ENCODE assay signal across 7 cellular contexts in the genomic region with DNA sequence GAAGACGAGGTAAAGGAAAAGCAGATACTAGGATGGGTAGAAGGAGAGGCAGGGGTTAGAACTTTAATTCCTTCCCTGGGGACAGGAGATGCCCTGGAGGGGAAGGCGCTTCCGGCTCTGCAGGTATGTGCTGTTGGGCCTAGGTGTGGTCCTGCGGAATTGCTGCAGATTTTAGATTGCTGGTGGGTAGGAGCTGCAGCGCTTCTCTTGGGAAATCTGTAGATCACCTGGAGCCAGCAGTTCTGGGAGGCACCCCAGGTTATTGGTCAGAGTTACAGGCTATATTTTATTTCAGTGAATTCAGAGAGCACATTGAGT. TPM values are rescaled to one million over a fixed set of nuclear protein-coding genes. Genes with fewer than 3 reads are reported as not detected.
DNase-seq lines count a peak whose midpoint lies in the region; ATAC-seq, FAIRE-seq and TF ChIP-seq lines count a peak whose summit lies in the region.

No MANE protein-coding gene starts in this region.

- H4K20me1 ChIP-seq in GM12878 (ENCODE audit: control insufficient read depth, insufficient read depth): no peaks in the 10 kb centered on the region

- TF ChIP-seq POLR2A in GM12878 (IDR thresholded peaks at IDR 0.05; ENCODE audit: low read depth, low read length): no peak

- CTCF ChIA-PET in GM12878 (lab: Yijun Ruan, JAX): interaction anchor here (0.8 to 1.4 kb wide), 2 partner anchors 9 to 13 kb away, joined by 3 read pairs; no protein-coding TSS in a partner anchor

- peak overlapping the region; percentile 73 for H3K9ac ChIP-seq in HUES6 (ENCODE audit: low read length)
- peak overlapping the region; percentile 72; the same call in 1 of the 2 replicates for H3K9ac ChIP-seq in GM12878 (ENCODE audit: control insufficient read depth, insufficient read depth, low read length)

- H3K4me2 ChIP-seq in GM12878 (ENCODE audit: control insufficient read depth, insufficient read depth): peak overlapping the region; percentile 94

- SMC1A ChIA-PET in GM12878 (lab: Charles Lee; ENCODE audit: uncharacterized antibody, unreplicated experiment): interaction anchor here (1.0 to 1.8 kb wide), 4 partner anchors 15 to 65 kb away, joined by 3 to 5 read pairs (median 4); no protein-coding TSS in a partner anchor

- H3K27me3 ChIP-seq in HUES6 (ENCODE audit: control insufficient read depth, insufficient read depth, low read length): no peaks in the 10 kb centered on the region
- no peaks in the 10 kb centered on the region for H3K27me3 ChIP-seq in GM12878 (replicated peaks in 1 of 2; ENCODE audit: control insufficient read depth in 2 of 2, insufficient read depth in 2 of 2, low read length in 1 of 2)
- H3K27me3 ChIP-seq in kidney epithelial cell (ENCODE audit: control insufficient read depth, insufficient read depth, low read length): no peaks in the 10 kb centered on the region
- no peaks in the 10 kb centered on the region for H3K27me3 ChIP-seq in thoracic aorta (replicated peaks; ENCODE audit: insufficient read depth)

- peaks cover 6% of the 10 kb centered on the region for H3K79me2 ChIP-seq in GM12878 (ENCODE audit: control insufficient read depth, insufficient read depth, low read length)

- peaks cover 24% of the 10 kb centered on the region for H3K4me1 ChIP-seq in HUES6 (ENCODE audit: control insufficient read depth, insufficient read depth, low read length)
- peaks cover 20% of the 10 kb centered on the region for H3K4me1 ChIP-seq in GM12878 (ENCODE audit: control insufficient read depth, insufficient read depth, low read length)
- peaks cover 26 to 43% of the 10 kb centered on the region in 2 donors for H3K4me1 ChIP-seq in thoracic aorta (ENCODE audit: control insufficient read depth in 1 of 2, low read depth in 2 of 2)

- intact Hi-C loops in GM12878 (cut with micrococcal nuclease; ENCODE audit: unreplicated experiment): loop anchor here (5.0 kb wide), 1 partner anchor 65 kb away; a partner anchor contains a TSS

- no peaks in the 10 kb centered on the region for H3K36me3 ChIP-seq in HUES6 (ENCODE audit: control insufficient read depth, insufficient read depth, low read length)
- H3K36me3 ChIP-seq in GM12878 (ENCODE audit: control insufficient read depth in 2 of 2, insufficient read depth in 2 of 2, low read length in 1 of 2): no peaks in the 10 kb centered on the region
- no peaks in the 10 kb centered on the region for H3K36me3 ChIP-seq in kidney epithelial cell (ENCODE audit: control insufficient read depth, insufficient read depth, low read length)
- no peaks in the 10 kb centered on the region for H3K36me3 ChIP-seq in thoracic aorta

- in situ Hi-C loops in GM12878 (cut with MboI): no loop called here

- DNase-seq in GM12878 (ENCODE audit: low read depth, low spot score) (no peak), kidney epithelial cell (ENCODE audit: low read depth) (no peak), thoracic aorta (ENCODE audit: low spot score) (no peak), LoVo (ENCODE audit: low spot score) (no peak)
- no peak for DNase-seq in activated T-cell treated with anti-CD3 and anti-CD28 coated beads, Interleukin-2, amount 50 U/mL, for 1 hour

- no peak for FAIRE-seq in GM12878 (lab: Jason Lieb, UNC)

- BruUV-seq in GM12878 (replicated peaks; lab: Mats Ljungman, UMichigan): TSS peak; percentile 54

- TF ChIP-seq RAD21 in GM12878 (IDR thresholded peaks at IDR 0.05; ENCODE audit: insufficient read depth, low read depth, low read length): no peak

- no peak for TF ChIP-seq CTCF in GM12878 (IDR thresholded peaks at IDR 0.05 in 2 of 3, conservative IDR thresholded peaks at IDR 0.05 in 1 of 3; ENCODE audit: control insufficient read depth in 2 of 3, extremely low read depth in 1 of 3, insufficient read depth in 1 of 3, low read depth in 3 of 3, low read length in 3 of 3)
- TF ChIP-seq CTCF in kidney epithelial cell (IDR thresholded peaks at IDR 0.05; ENCODE audit: insufficient read depth, low read length, poor library complexity, severe bottlenecking): no peak
- no peak for TF ChIP-seq CTCF in thoracic aorta (IDR thresholded peaks at IDR 0.05)

- TF ChIP-seq EP300 in GM12878 (IDR thresholded peaks at IDR 0.05; ENCODE audit: borderline replicate concordance in 1 of 2, control insufficient read depth in 1 of 2, low read depth in 2 of 2, low read length in 2 of 2): no peak

- ATAC-seq in GM12878 (no peak), thoracic aorta (ENCODE audit: insufficient number of reproducible peaks, low FRiP score, low read depth) (no peak), HG02678 (IDR thresholded peaks at IDR 0.05; ENCODE audit: unreplicated experiment) (no peak)

- no peak overlapping the region for H3K27ac ChIP-seq in HUES6 (ENCODE audit: low read depth, low read length)
- no peak overlapping the region for H3K27ac ChIP-seq in GM12878 (ENCODE audit: control insufficient read depth, insufficient read depth)
- H3K27ac ChIP-seq in thoracic aorta: peak overlapping the region; percentile 80 to 89

- RAD21 ChIA-PET in GM12878 (lab: Charles Lee; ENCODE audit: unreplicated experiment): interaction anchor here (1.7 to 2.3 kb wide), 2 partner anchors 14 to 66 kb away, joined by 4 to 8 read pairs; a partner anchor contains a TSS

- peak overlapping the region; percentile 99; the same call in 1 of the 2 replicates for H2AFZ ChIP-seq in GM12878 (ENCODE audit: control insufficient read depth, low read depth, low read length)

- H3K4me3 ChIP-seq in HUES6 (ENCODE audit: low read depth, low read length) (peak overlapping the region; percentile 74), GM12878 (peak overlapping the region; percentile 87), kidney epithelial cell (ENCODE audit: low read depth, low read length) (peak overlapping the region; percentile 99), thoracic aorta (peak overlapping the region; percentile 89)

- no peaks in the 10 kb centered on the region for H3K9me3 ChIP-seq in HUES6 (ENCODE audit: control insufficient read depth, insufficient read depth, low read depth, low read length)
- H3K9me3 ChIP-seq in GM12878 (replicated peaks; ENCODE audit: control insufficient read depth, insufficient read depth, low read length): no peaks in the 10 kb centered on the region
- H3K9me3 ChIP-seq in thoracic aorta: no peaks in the 10 kb centered on the region

- WGBS in GM12878 (ENCODE audit: insufficient coverage, insufficient replicate concordance, low lambda C conversion rate, missing lambda C conversion rate): 45% methylated on average over 5 of the region's 5 CpGs

- POLR2A ChIA-PET in GM12878 (lab: Charles Lee): interaction anchor here (0.7 kb wide), 1 partner anchor 23 kb away, joined by 3 read pairs; no protein-coding TSS in a partner anchor

TF ChIP-seq in GM12878, 131 proteins besides CTCF, POLR2A, EP300 and RAD21:
- TF ChIP-seq CBFB (IDR thresholded peaks at IDR 0.05; ENCODE audit: low read depth): no peak
- 0 out of 2 replicates have a peak, but pooled peaks have one; percentile 2 for TF ChIP-seq IKZF1 (conservative IDR thresholded peaks at IDR 0.05)

RNA-seq across cellular contexts. Expression of a gene that starts 1.1 kb away (rescaled TPM):
- 25.0 and 25.3 TPM in 2 replicates for total RNA-seq in GM12878 (2013; cell fraction: nucleolus; rRNA removed)
- total RNA-seq in GM12878 (2014; rRNA removed): 55.3 and 63.2 TPM in 2 replicates
- 38.0 and 44.9 TPM in 2 replicates for total RNA-seq in GM12878 (2014; rRNA removed; fragmentation: Illumina TruSeq; extraction: Trizol)
- total RNA-seq in GM12878 (2021): 37.3 and 41.4 TPM in 2 replicates
- polyA plus RNA-seq in GM12878 (2011; ENCODE audit: low read depth): 84.8 TPM
- polyA plus RNA-seq in GM12878 (2011; rRNA removed): 58.9 and 64.9 TPM in 2 replicates
- polyA plus RNA-seq in GM12878 (2011; cell fraction: cytosol; rRNA removed): 68.7 and 81.4 TPM in 2 replicates
- polyA plus RNA-seq in GM12878 (2011; cell fraction: nucleus; rRNA removed): 52.0 and 106 TPM in 2 replicates
- polyA plus RNA-seq in GM12878 (2012): 60.0 and 63.1 TPM in 2 replicates
- 41.0 and 45.6 TPM in 2 replicates for polyA plus RNA-seq in GM12878 (2014; fragmentation: Illumina TruSeq; extraction: Trizol)
- polyA plus RNA-seq in GM12878 (2014; fragmentation: Nextera tagmentation; extraction: Ambion mirVana): 100 to 1,000 TPM; 137 to 145 TPM
- 60.3 and 72.6 TPM in 2 replicates for polyA plus RNA-seq in GM12878 (2014; rRNA removed)
- polyA plus RNA-seq in GM12878 (2016; fragmentation: Nextera tagmentation; extraction: Ambion mirVana): 100 to 1,000 TPM; 105 to 120 TPM
- polyA minus RNA-seq in GM12878 (2011; rRNA and poly(A)+ RNA removed): 21.4 and 31.2 TPM in 2 replicates
- polyA minus RNA-seq in GM12878 (2011; cell fraction: cytosol; rRNA and poly(A)+ RNA removed): 15.9 and 19.5 TPM in 2 replicates
- 10.3 and 16.4 TPM in 2 replicates for polyA minus RNA-seq in GM12878 (2011; cell fraction: nucleus; rRNA and poly(A)+ RNA removed)
- 122 and 150 TPM in 2 replicates for total RNA-seq in kidney epithelial cell
- total RNA-seq in thoracic aorta: 100 to 1,000 TPM; 160 to 252 TPM

Comparison
In these comparisons a context has a peak if more than half of its experiments do, and no peak if none do; other contexts are left out.
1. H3K27ac ChIP-seq: peak in thoracic aorta (2 of 2); none in HUES6 (single experiment) and GM12878 (single experiment).
2. Peak in every context shown above with its lines, with median percentiles within 50 percentile points of each other: H3K4me3 ChIP-seq.